7 cellular contexts compared by ENCODE assay signal in genomic region chr19:1859319-1859718, GRCh38. TPM values are rescaled to one million over a fixed set of nuclear protein-coding genes. Genes with fewer than 3 reads are reported as not detected.
DNase-seq lines count a peak whose midpoint lies in the region; TF ChIP-seq lines count a peak whose summit lies in the region.
"Had no signal": no experiment of that assay in that cellular context is flagged by ENCODE, and none has a peak within 500 bp of the region (broad histone marks: within the 10 kb centered on the region; RNA-seq: fewer than 3 reads in every experiment).

No MANE protein-coding gene starts in this region.

- 64 to 74% (median 67%) methylated on average over 14 of the region's 14 CpGs for WGBS in spleen, 5 donors

- H3K27ac ChIP-seq in spleen = peak overlapping the region in 6 of 8 donors; percentile 46 to 99 (median 96)
- H3K27ac ChIP-seq: parathyroid adenoma had no signal

- no peaks in the 10 kb centered on the region for H3K9me3 ChIP-seq in spleen

- no peak for DNase-seq in T-helper 2 cell treated with Interferon-gamma antibody and Interleukin-4, amounts not matched to agents 5 μg/mL and 100 μg/mL, for 36 hours (ENCODE audit: low spot score)
- no peak for DNase-seq in T-helper 2 cell
- DNase-seq in chondrocyte (ENCODE audit: low spot score) = no peak
- DNase-seq in spleen = no peak
- no peak for DNase-seq in GM13977 (ENCODE audit: low spot score)
- no peak for DNase-seq in activated gamma-delta T cell treated with Interleukin-2 at 50 U/mL for 16 hours

- TF ChIP-seq CTCF in chondrocyte (IDR thresholded peaks at IDR 0.05) (no peak), spleen (IDR thresholded peaks at IDR 0.05 in 8 of 11, conservative IDR thresholded peaks at IDR 0.05 in 3 of 11) (no peak), GM13977 (IDR thresholded peaks at IDR 0.05; ENCODE audit: extremely low read depth, insufficient read depth, missing control alignments) (no peak)

- peak overlapping the region; percentile 72 for H3K27ac Mint-ChIP-seq in T-helper 2 cell treated with Interferon-gamma antibody and Interleukin-4, amounts not matched to agents 5 μg/mL and 100 μg/mL, for 36 hours
- peak overlapping the region; percentile 72 for H3K27ac Mint-ChIP-seq in chondrocyte (ENCODE audit: unreplicated experiment)

- H3K4me1 Mint-ChIP-seq in T-helper 2 cell treated with Interferon-gamma antibody and Interleukin-4, amounts not matched to agents 5 μg/mL and 100 μg/mL, for 36 hours (ENCODE audit: low read depth) = peaks cover 18% of the 10 kb centered on the region
- peaks cover 62% of the 10 kb centered on the region for H3K4me1 Mint-ChIP-seq in chondrocyte (ENCODE audit: low read depth)

- H3K36me3 Mint-ChIP-seq in T-helper 2 cell treated with Interferon-gamma antibody and Interleukin-4, amounts not matched to agents 5 μg/mL and 100 μg/mL, for 36 hours (ENCODE audit: low read depth) = peaks cover 2% of the 10 kb centered on the region
- no peaks in the 10 kb centered on the region for H3K36me3 Mint-ChIP-seq in chondrocyte (ENCODE audit: low read depth)

- peaks cover 0 to 3% (median under 1%) of the 10 kb centered on the region in 6 donors for H3K36me3 ChIP-seq in spleen

- in situ Hi-C loops in GM13977 (cut with MboI; ENCODE audit: low pct_unique_long_range_greater_than_20kb, low sequenced_read_pairs, unreplicated experiment) = no loop called here

- peaks cover 50 to 83% (median 81%) of the 10 kb centered on the region in 6 donors for H3K4me1 ChIP-seq in spleen

- no peaks in the 10 kb centered on the region for H3K27me3 Mint-ChIP-seq in T-helper 2 cell treated with Interferon-gamma antibody and Interleukin-4, amounts not matched to agents 5 μg/mL and 100 μg/mL, for 36 hours (ENCODE audit: low read depth)
- H3K27me3 Mint-ChIP-seq in chondrocyte (ENCODE audit: low read depth) = no peaks in the 10 kb centered on the region

- peak overlapping the region; percentile 43 for H3K4me3 Mint-ChIP-seq in T-helper 2 cell treated with Interferon-gamma antibody and Interleukin-4, amounts not matched to agents 5 μg/mL and 100 μg/mL, for 36 hours
- H3K4me3 Mint-ChIP-seq in chondrocyte (ENCODE audit: unreplicated experiment) = no peak overlapping the region

- no peaks in the 10 kb centered on the region for H3K9me3 Mint-ChIP-seq in T-helper 2 cell treated with Interferon-gamma antibody and Interleukin-4, amounts not matched to agents 5 μg/mL and 100 μg/mL, for 36 hours
- no peaks in the 10 kb centered on the region for H3K9me3 Mint-ChIP-seq in chondrocyte (ENCODE audit: low read depth)

- intact Hi-C loops in spleen (cut with DNase I; ENCODE audit: low total_unique reads) = no loop called here

- H3K4me3 ChIP-seq in spleen = no peak overlapping the region

- no peak for TF ChIP-seq POLR2A in spleen (IDR thresholded peaks at IDR 0.05)

- no peaks in the 10 kb centered on the region for H3K27me3 ChIP-seq in spleen (replicated peaks in 1 of 7)

RNA-seq across cellular contexts. Expression of gene KLF16, which starts 4.1 kb away (rescaled TPM):
- 25.0 to 38.9 TPM (median 38.9 TPM) in 3 replicates for total RNA-seq in chondrocyte
- 10 to 100 TPM; 12.9 to 39.0 (median 29.5) TPM for total RNA-seq in spleen
- polyA plus RNA-seq in spleen = 10 to 100 TPM in 1 of 3 donors, 1 to 10 TPM in 2; 7.1 to 19.5 (median 8.1) TPM

RNA-seq across cellular contexts. Expression of gene REXO1, which starts 11.0 kb away (rescaled TPM):
- 22.2 to 24.9 TPM (median 24.9 TPM) in 3 replicates for total RNA-seq in chondrocyte
- total RNA-seq in spleen = 10 to 100 TPM; 35.7 to 88.1 (median 59.2) TPM
- polyA plus RNA-seq in spleen = 10 to 100 TPM; 13.4 to 52.3 (median 27.4) TPM

RNA-seq across cellular contexts. Expression of gene ABHD17A, which starts 26.0 kb away (rescaled TPM):
- 54.6 to 60.2 TPM (median 54.6 TPM) in 3 replicates for total RNA-seq in chondrocyte
- total RNA-seq in spleen = 100 to 1,000 TPM in 2 of 7 donors, 10 to 100 TPM in 5; 73.4 to 104 (median 83.0) TPM
- polyA plus RNA-seq in spleen = 100 to 1,000 TPM in 1 of 3 donors, 10 to 100 TPM in 2; 80.4 to 107 (median 88.1) TPM

RNA-seq across cellular contexts. Expression of gene ADAT3, which starts 45.9 kb away (rescaled TPM):
- total RNA-seq in chondrocyte (3.2 to 4.3 TPM (median 3.6 TPM) in 3 replicates), spleen (10 to 100 TPM in 2 of 7 donors, 1 to 10 TPM in 5; 6.4 to 11.0 (median 8.3) TPM)
- polyA plus RNA-seq in spleen = 1 to 10 TPM; 3.2 to 9.4 (median 4.0) TPM

RNA-seq across cellular contexts. Expression of gene SCAMP4, which starts 45.9 kb away (rescaled TPM):
- total RNA-seq in chondrocyte = 51.6 to 57.5 TPM (median 57.4 TPM) in 3 replicates
- total RNA-seq in spleen = 10 to 100 TPM; 45.4 to 92.2 (median 53.6) TPM
- polyA plus RNA-seq in spleen = 10 to 100 TPM; 13.0 to 29.9 (median 17.9) TPM
